ENCODE assay signal across 13 cellular contexts in genomic region chr1:42822833-42823392, GRCh38. TPM values are rescaled to one million over a fixed set of nuclear protein-coding genes. Genes with fewer than 3 reads are reported as not detected.
A peak's percentile ranks its signal among the peaks of the same experiment; 100 is the strongest.
DNase-seq lines count a peak whose midpoint lies in the region; ATAC-seq, FAIRE-seq and TF ChIP-seq lines count a peak whose summit lies in the region.
"Had no signal": no experiment of that assay in that cellular context is flagged by ENCODE, and none has a peak within 500 bp of the region (broad histone marks: within the 10 kb centered on the region; RNA-seq: fewer than 3 reads in every experiment).

No MANE protein-coding gene starts in this region.

- H3K4me3 ChIP-seq in Loucy (ENCODE audit: low read length, poor library complexity, severe bottlenecking) (no peak overlapping the region), bronchial epithelial cell (ENCODE audit: low read depth, low read length) (no peak overlapping the region)
- H3K4me3 ChIP-seq: testis had no signal

- H3K36me3 ChIP-seq in Loucy (ENCODE audit: insufficient read depth, low read length) (no peaks in the 10 kb centered on the region), bronchial epithelial cell (ENCODE audit: control insufficient read depth, insufficient read depth, low read length) (peaks cover 1% of the 10 kb centered on the region)

- H3K27me3 ChIP-seq in Loucy (ENCODE audit: insufficient read depth, low read length, poor library complexity, severe bottlenecking) (no peaks in the 10 kb centered on the region), bronchial epithelial cell (ENCODE audit: control insufficient read depth, insufficient read depth, low read length) (no peaks in the 10 kb centered on the region)
- H3K27me3 ChIP-seq: testis had no signal

- H3K4me3 Mint-ChIP-seq in osteocyte (ENCODE audit: unreplicated experiment) = no peak overlapping the region
- H3K4me3 Mint-ChIP-seq: activated CD8-positive, alpha-beta T cell treated with anti-CD3 and anti-CD28 coated beads, Interleukin-2, amount 10 ng/mL, durations not matched to agents 7 days and 5 days had no signal

- H3K9me3 ChIP-seq in Loucy (ENCODE audit: insufficient read depth, low read depth, low read length) = no peaks in the 10 kb centered on the region
- H3K9me3 ChIP-seq: testis had no signal

- H3K9me2 ChIP-seq in Loucy (replicated peaks; ENCODE audit: low read depth, low read length) = no peaks in the 10 kb centered on the region

- H3K36me3 Mint-ChIP-seq in osteocyte (ENCODE audit: unreplicated experiment) = no peaks in the 10 kb centered on the region

- H3K4me2 ChIP-seq in Loucy (ENCODE audit: low read depth, low read length, poor library complexity, severe bottlenecking) = peak overlapping the region; percentile 4

- TF ChIP-seq POLR2A in H54 (IDR thresholded peaks at IDR 0.05; ENCODE audit: low read depth, low read length) = no peak

- H3K4me1 Mint-ChIP-seq in osteocyte (ENCODE audit: unreplicated experiment) = peaks cover 23% of the 10 kb centered on the region

- peaks cover 20% of the 10 kb centered on the region for H3K4me1 ChIP-seq in Loucy (ENCODE audit: insufficient read depth, low read length, poor library complexity, severe bottlenecking)
- H3K4me1 ChIP-seq: testis had no signal

- no peak overlapping the region for H2AFZ ChIP-seq in Loucy (ENCODE audit: low read length)

- no peaks in the 10 kb centered on the region for H3K79me2 ChIP-seq in Loucy (ENCODE audit: insufficient read depth, low read length)

- H3K9me3 Mint-ChIP-seq in osteocyte (ENCODE audit: unreplicated experiment) = no peaks in the 10 kb centered on the region

- TF ChIP-seq CTCF in Loucy (conservative IDR thresholded peaks at IDR 0.05; ENCODE audit: low read length) (no peak), bronchial epithelial cell (IDR thresholded peaks at IDR 0.05; ENCODE audit: insufficient read depth, low read length, severe bottlenecking) (no peak), osteocyte (IDR thresholded peaks at IDR 0.05) (no peak)

- H3K27me3 Mint-ChIP-seq in osteocyte (ENCODE audit: unreplicated experiment) = no peaks in the 10 kb centered on the region

- no peaks in the 10 kb centered on the region for H4K20me1 ChIP-seq in Loucy (ENCODE audit: insufficient read depth, low read length, poor library complexity, severe bottlenecking)

- DNase-seq in DMS53 (lab: John Stamatoyannopoulos, UW) (peak; percentile 33), DMS53 treated with DMSO at 0.1 percent for 48 hours (lab: John Stamatoyannopoulos, UW; ENCODE audit: unreplicated experiment) (no peak), bronchial epithelial cell (ENCODE audit: low read depth) (peak; percentile 22), osteocyte (ENCODE audit: extremely low spot score, unreplicated experiment) (no peak), H54 (ENCODE audit: insufficient read length, low spot score) (no peak), HPDE6-E6E7 (ENCODE audit: extremely low spot score) (no peak)
- DNase-seq: effector memory CD4-positive, alpha-beta T cell; MV-4-11; NK-92 treated with Interleukin-12 subunit alpha and Interleukin-12 subunit beta, amount 100 ng/mL, for 24 hours; testis had no signal

- FAIRE-seq in bronchial epithelial cell (lab: Jason Lieb, UNC) (no peak), H54 (lab: Jason Lieb, UNC) (no peak)

- ATAC-seq in HG03521 (IDR thresholded peaks at IDR 0.05; ENCODE audit: unreplicated experiment) = no peak
- ATAC-seq: activated CD8-positive, alpha-beta T cell treated with anti-CD3 and anti-CD28 coated beads, Interleukin-2, amount 10 ng/mL, durations not matched to agents 7 days and 5 days had no signal

- no peak overlapping the region for H3K9ac ChIP-seq in Loucy (ENCODE audit: low read depth, low read length, poor library complexity, severe bottlenecking)

- peak overlapping the region; percentile 78 for H3K27ac Mint-ChIP-seq in osteocyte (ENCODE audit: unreplicated experiment)
- H3K27ac Mint-ChIP-seq: activated CD8-positive, alpha-beta T cell treated with anti-CD3 and anti-CD28 coated beads, Interleukin-2, amount 10 ng/mL, durations not matched to agents 7 days and 5 days had no signal

- no peaks in the 10 kb centered on the region; the same call in 1 of the 2 replicates for H3F3A ChIP-seq in Loucy (ENCODE audit: low read depth)

RNA-seq across cellular contexts. Expression of gene SVBP, which starts 5.7 kb away (rescaled TPM):
- total RNA-seq in bronchial epithelial cell (18.2 and 21.0 TPM in 2 replicates), osteocyte (36.5 and 36.8 TPM in 2 replicates)

RNA-seq across cellular contexts. Expression of gene ERMAP, which starts 6.0 kb away (rescaled TPM):
- 5.3 and 6.3 TPM in 2 replicates for total RNA-seq in bronchial epithelial cell
- 13.2 and 13.8 TPM in 2 replicates for total RNA-seq in osteocyte

RNA-seq across cellular contexts. Expression of gene ZNF691, which starts 23.5 kb away (rescaled TPM):
- total RNA-seq in bronchial epithelial cell (4.5 and 6.8 TPM in 2 replicates), osteocyte (8.7 and 10.7 TPM in 2 replicates)

RNA-seq across cellular contexts. Expression of gene TMEM269, which starts 38.1 kb away (rescaled TPM):
- total RNA-seq in bronchial epithelial cell = under 0.01 TPM in 2 replicates
- total RNA-seq in osteocyte = 0.21 and 0.67 TPM in 2 replicates

RNA-seq across cellular contexts. Expression of gene C1orf50, which starts 55.9 kb away (rescaled TPM):
- total RNA-seq in bronchial epithelial cell (3.8 and 9.0 TPM in 2 replicates), osteocyte (5.3 and 5.6 TPM in 2 replicates)

Comparison
In these comparisons a context has a peak if more than half of its experiments do, and no peak if none do; other contexts are left out.
1. DNase-seq: peak in DMS53 (single experiment) and bronchial epithelial cell (single experiment); none in DMS53 treated with DMSO at 0.1 percent for 48 hours (single experiment), osteocyte (single experiment), H54 (single experiment) and HPDE6-E6E7 (single experiment).